In genomic region chr18:500556-501405, GRCh38 we compare ENCODE assay signal across 1 cellular context.
TF ChIP-seq lines count a peak whose summit lies in the region.

Gene COLEC12 (minus strand): TSS chr18:500701. CDS start chr18:500514, 187 bp downstream.

TF ChIP-seq in H1, 55 proteins besides CTCF, POLR2A, EP300 and RAD21 (continued from another document):
- TF ChIP-seq POU5F1 (IDR thresholded peaks at IDR 0.05; ENCODE audit: low read depth, low read length) (no peak), HDAC2 (IDR thresholded peaks at IDR 0.05; ENCODE audit: borderline replicate concordance in 1 of 2, low read depth in 2 of 2, low read length in 2 of 2) (no peak), MAFK (IDR thresholded peaks at IDR 0.05; ENCODE audit: low read depth, low read length) (no peak), SP2 (IDR thresholded peaks at IDR 0.05; ENCODE audit: low read length) (no peak), ATF2 (IDR thresholded peaks at IDR 0.05; ENCODE audit: low read length) (no peak), EZH2 (IDR thresholded peaks at IDR 0.05; ENCODE audit: low read depth, low read length, severe bottlenecking) (peak; percentile 67), NRF1 (IDR thresholded peaks at IDR 0.05; ENCODE audit: low read depth, low read length) (no peak), SIX5 (IDR thresholded peaks at IDR 0.05; ENCODE audit: low read depth, low read length) (no peak), KDM4A (IDR thresholded peaks at IDR 0.05; ENCODE audit: low read depth, low read length, severe bottlenecking) (peak; percentile 63), BCL11A (IDR thresholded peaks at IDR 0.05; ENCODE audit: low read depth in 2 of 2, low read length in 2 of 2) (no peak), SIN3A (conservative IDR thresholded peaks at IDR 0.05 in 1 of 2, IDR thresholded peaks at IDR 0.05 in 1 of 2; ENCODE audit: low read depth in 1 of 2, low read length in 2 of 2) (0 out of 4 replicates have a peak, but pooled peaks of 1 of the 2 experiments have one; percentile 22)
